Comparison of ENCODE assay signal across 14 cellular contexts in genomic region chr1:102852583-102852982, GRCh38.
DNase-seq lines count a peak whose midpoint lies in the region; ATAC-seq, FAIRE-seq and TF ChIP-seq lines count a peak whose summit lies in the region.
"Had no signal": no experiment of that assay in that cellular context is flagged by ENCODE, and none has a peak within 500 bp of the region (broad histone marks: within the 10 kb centered on the region; RNA-seq: fewer than 3 reads in every experiment).

No MANE protein-coding gene starts in this region.

- no peak overlapping the region for H2BK120ac ChIP-seq in H1 (replicated peaks; ENCODE audit: low read depth, low read length)
- no peak overlapping the region for H2BK120ac ChIP-seq in trophoblast cell (ENCODE audit: insufficient read depth, low read length, poor library complexity)

- ATAC-seq in HG02678 (IDR thresholded peaks at IDR 0.05; ENCODE audit: unreplicated experiment) (no peak), GM21381 (IDR thresholded peaks at IDR 0.05; ENCODE audit: unreplicated experiment) (no peak)
- ATAC-seq: activated T-helper 17 cell treated with anti-CD3 and anti-CD28 coated beads, Interleukin-2, amount 50 U/mL, for 72 hours; natural killer cell had no signal

- peak; percentile 18 to 34; a peak in 3 of 4 replicates for TF ChIP-seq RAD21 in H1 (IDR thresholded peaks at IDR 0.05 in 1 of 2, conservative IDR thresholded peaks at IDR 0.05 in 1 of 2; ENCODE audit: low read depth in 2 of 2, low read length in 2 of 2)

- H3K18ac ChIP-seq in H1 (ENCODE audit: extremely low read depth, low read length), result no peak overlapping the region
- H3K18ac ChIP-seq in trophoblast cell (ENCODE audit: low read length), result no peak overlapping the region

- H2BK20ac ChIP-seq in H1 (ENCODE audit: low read length), result no peak overlapping the region

- H3K4me2 ChIP-seq in H1 (ENCODE audit: insufficient read depth in 1 of 2, low read depth in 2 of 2, low read length in 2 of 2) (no peak overlapping the region), osteoblast (ENCODE audit: insufficient read depth, low read length) (no peak overlapping the region), trophoblast cell (ENCODE audit: low read length) (no peak overlapping the region)

- H2BK15ac ChIP-seq in H1 (ENCODE audit: low read length), result no peak overlapping the region

- H3K36me3 ChIP-seq in BE2C (no peaks in the 10 kb centered on the region), H1 (ENCODE audit: control insufficient read depth in 2 of 4, insufficient read depth in 4 of 4, low read length in 3 of 4) (no peaks in the 10 kb centered on the region), osteoblast (ENCODE audit: insufficient read depth, low read length) (no peaks in the 10 kb centered on the region), trophoblast cell (ENCODE audit: control insufficient read depth in 1 of 2, insufficient read depth in 2 of 2, low read length in 2 of 2) (peaks cover 5 to 7% of the 10 kb centered on the region in 2 experiments)
- H3K36me3 ChIP-seq: adrenal gland had no signal

- no peak overlapping the region for H4K12ac ChIP-seq in trophoblast cell (ENCODE audit: low read depth, low read length)

- POLR2A ChIA-PET in H1 (lab: Charles Lee; ENCODE audit: partially characterized antibody), result no interaction called here

- no peak overlapping the region for H3K56ac ChIP-seq in H1 (replicated peaks; ENCODE audit: insufficient read length, low read depth, low read length)

- CTCF ChIA-PET in H1 (lab: Charles Lee; ENCODE audit: partially characterized antibody), result interaction anchor here (0.6 to 1.1 kb wide), 2 partner anchors 36 to 286 kb away, joined by 3 to 4 read pairs; no protein-coding TSS in a partner anchor

- H4K20me1 ChIP-seq in H1 (replicated peaks in 1 of 2; ENCODE audit: control insufficient read depth in 1 of 2, insufficient read depth in 2 of 2, low read length in 2 of 2), result no peaks in the 10 kb centered on the region
- no peaks in the 10 kb centered on the region for H4K20me1 ChIP-seq in osteoblast (ENCODE audit: insufficient read depth, low read length)

- 96% methylated on average over 2 of the region's 2 CpGs; no CpG with 5 or more reads in 1 of the 2 experiments for WGBS in H1 (ENCODE audit: extremely low coverage in 1 of 2, insufficient coverage in 1 of 2, insufficient read length in 1 of 2, insufficient replicate concordance in 2 of 2, low coverage in 1 of 2, low lambda C conversion rate in 2 of 2, missing lambda C conversion rate in 1 of 2), 2 experiments
- WGBS in trophoblast cell (ENCODE audit: extremely low coverage, insufficient coverage, insufficient read length), result no CpG with 5 or more reads among the region's 2 CpGs

- H4K8ac ChIP-seq in H1 (ENCODE audit: extremely low read depth, insufficient read depth, low read length) (no peak overlapping the region), trophoblast cell (ENCODE audit: low read depth, low read length) (no peak overlapping the region)

- H3K79me2 ChIP-seq in H1 (ENCODE audit: control insufficient read depth in 1 of 2, insufficient read depth in 2 of 2, low read length in 2 of 2), result no peaks in the 10 kb centered on the region
- H3K79me2 ChIP-seq in osteoblast (ENCODE audit: insufficient read depth, low read length), result no peaks in the 10 kb centered on the region
- no peaks in the 10 kb centered on the region for H3K79me2 ChIP-seq in trophoblast cell (ENCODE audit: control insufficient read depth, insufficient read depth, low read length, poor library complexity)

- H2BK5ac ChIP-seq in H1 (ENCODE audit: low read depth, low read length) (no peak overlapping the region), trophoblast cell (ENCODE audit: low read depth, low read length, poor library complexity) (no peak overlapping the region)

- DNase-seq in BE2C, result no peak
- DNase-seq in NCI-H446 (lab: John Stamatoyannopoulos, UW), result peak; percentile 31 to 74
- DNase-seq in H1 (ENCODE audit: low read depth in 1 of 2, low spot score in 2 of 2), result no peak
- DNase-seq in osteoblast (ENCODE audit: insufficient read length, low spot score, missing footprints), result no peak
- DNase-seq in trophoblast cell, result no peak
- no peak for DNase-seq in NCI-H1105 (lab: John Stamatoyannopoulos, UW)
- DNase-seq: adrenal gland, natural killer cell, SHP77 had no signal

- no peak overlapping the region for H2BK12ac ChIP-seq in H1 (ENCODE audit: low read depth, low read length)
- H2BK12ac ChIP-seq in trophoblast cell (ENCODE audit: low read length), result no peak overlapping the region

- H3K4me3 ChIP-seq in BE2C (ENCODE audit: low read depth, low read length), result no peak overlapping the region
- H3K4me3 ChIP-seq in H1 (ENCODE audit: extremely low read depth in 1 of 4, insufficient read depth in 2 of 4, low read depth in 3 of 4, low read length in 4 of 4), result no peak overlapping the region
- no peak overlapping the region for H3K4me3 ChIP-seq in osteoblast (ENCODE audit: insufficient read depth, low read length)
- no peak overlapping the region for H3K4me3 ChIP-seq in trophoblast cell (ENCODE audit: low read depth, low read length)
- H3K4me3 ChIP-seq: adrenal gland, lung had no signal

- H2AK5ac ChIP-seq in H1 (ENCODE audit: low read depth, low read length) (no peak overlapping the region), trophoblast cell (ENCODE audit: low read length) (no peak overlapping the region)

- H3K23ac ChIP-seq in H1 (ENCODE audit: insufficient read length) (no peak overlapping the region), trophoblast cell (ENCODE audit: low read length) (no peak overlapping the region)

- H4K91ac ChIP-seq in H1 (replicated peaks; ENCODE audit: insufficient read length, low read length) (no peak overlapping the region), trophoblast cell (ENCODE audit: low read depth, low read length) (no peak overlapping the region)

- H3K4ac ChIP-seq in H1 (replicated peaks; ENCODE audit: insufficient read length, low read depth, low read length), result no peak overlapping the region
- H3K4ac ChIP-seq in trophoblast cell (ENCODE audit: low read depth, low read length), result no peak overlapping the region

- H3K27ac ChIP-seq in H1 (ENCODE audit: low read depth, low read length) (no peak overlapping the region), osteoblast (ENCODE audit: low read depth, low read length) (no peak overlapping the region), trophoblast cell (ENCODE audit: low read depth, low read length) (no peak overlapping the region)
- H3K27ac ChIP-seq: adrenal gland had no signal

- no peaks in the 10 kb centered on the region for H3K23me2 ChIP-seq in H1 (ENCODE audit: low read depth, low read length)

- no peak overlapping the region for H4K5ac ChIP-seq in H1 (ENCODE audit: insufficient read length, low read depth, low read length)

- H3K4me1 ChIP-seq in BE2C (no peaks in the 10 kb centered on the region), H1 (replicated peaks in 1 of 4; ENCODE audit: control insufficient read depth in 3 of 4, insufficient read depth in 4 of 4, low read length in 3 of 4) (no peaks in the 10 kb centered on the region), osteoblast (ENCODE audit: insufficient read depth, low read length) (peaks cover 8% of the 10 kb centered on the region), trophoblast cell (ENCODE audit: control insufficient read depth in 1 of 2, insufficient read depth in 2 of 2, low read length in 2 of 2) (no peaks in the 10 kb centered on the region)
- H3K4me1 ChIP-seq: adrenal gland had no signal

- TF ChIP-seq EP300 in H1 (IDR thresholded peaks at IDR 0.05; ENCODE audit: borderline replicate concordance in 1 of 2, low read depth in 2 of 2, low read length in 2 of 2), result no peak

- H2AFZ ChIP-seq in H1 (ENCODE audit: low read length) (no peak overlapping the region), osteoblast (ENCODE audit: low read length) (no peak overlapping the region), trophoblast cell (ENCODE audit: insufficient read depth, low read length, poor library complexity) (no peak overlapping the region)

- H3K27me3 ChIP-seq in BE2C (no peaks in the 10 kb centered on the region), H1 (replicated peaks in 1 of 4; ENCODE audit: control insufficient read depth in 3 of 4, extremely low read depth in 1 of 4, insufficient read depth in 3 of 4, low read length in 3 of 4) (no peaks in the 10 kb centered on the region), osteoblast (ENCODE audit: insufficient read depth, low read length) (no peaks in the 10 kb centered on the region), trophoblast cell (ENCODE audit: insufficient read depth, low read length) (no peaks in the 10 kb centered on the region)
- H3K27me3 ChIP-seq: adrenal gland had no signal

- no peak overlapping the region for H3K9ac ChIP-seq in H1 (replicated peaks in 1 of 4; ENCODE audit: extremely low read depth in 1 of 4, low read depth in 3 of 4, low read length in 3 of 4)
- H3K9ac ChIP-seq in trophoblast cell (ENCODE audit: low read length), result no peak overlapping the region

- TF ChIP-seq CTCF in BE2C (IDR thresholded peaks at IDR 0.05; ENCODE audit: low read depth, low read length), result peak; percentile 30
- peak in 1 of 3 experiments; percentile 13; a peak in 1 of 4 replicates for TF ChIP-seq CTCF in H1 (IDR thresholded peaks at IDR 0.05; ENCODE audit: control extremely low read depth in 1 of 3, insufficient read depth in 1 of 3, low read depth in 1 of 3, low read length in 3 of 3)
- TF ChIP-seq CTCF in osteoblast (IDR thresholded peaks at IDR 0.05; ENCODE audit: extremely low read depth, low read depth, low read length), result peak; percentile 22

- no peak for TF ChIP-seq POLR2A in H1 (IDR thresholded peaks at IDR 0.05; ENCODE audit: control extremely low read depth in 1 of 2, low read depth in 2 of 2, low read length in 2 of 2)

- no peak for FAIRE-seq in H1 (lab: Jason Lieb, UNC)
- FAIRE-seq: colon had no signal

- H3K9me3 ChIP-seq in BE2C (no peaks in the 10 kb centered on the region), H1 (ENCODE audit: insufficient read depth in 2 of 2, low read depth in 1 of 2, low read length in 1 of 2) (peaks cover 0 to 7% of the 10 kb centered on the region in 2 experiments; a peak in 2 of 4 replicates), osteoblast (ENCODE audit: low read depth, low read length) (no peaks in the 10 kb centered on the region), trophoblast cell (ENCODE audit: insufficient read depth, low read depth, low read length) (peaks cover 6% of the 10 kb centered on the region)
- H3K9me3 ChIP-seq: adrenal gland had no signal

- H3K79me1 ChIP-seq in H1 (ENCODE audit: low read depth, low read length), result no peaks in the 10 kb centered on the region
- H3K79me1 ChIP-seq in trophoblast cell (ENCODE audit: low read length), result peaks cover 3% of the 10 kb centered on the region

- H3K14ac ChIP-seq in H1 (ENCODE audit: insufficient read length) (no peak overlapping the region), trophoblast cell (ENCODE audit: low read length) (no peak overlapping the region)

TF ChIP-seq in H1, 55 proteins besides CTCF, POLR2A, EP300 and RAD21 (continues in another document):
- TF ChIP-seq JUND (IDR thresholded peaks at IDR 0.05; ENCODE audit: low read length) (no peak), KDM1A (IDR thresholded peaks at IDR 0.05; ENCODE audit: borderline replicate concordance, low read length) (no peak), SIN3A (conservative IDR thresholded peaks at IDR 0.05 in 1 of 2, IDR thresholded peaks at IDR 0.05 in 1 of 2; ENCODE audit: low read depth in 1 of 2, low read length in 2 of 2) (no peak)

Comparison
In these comparisons a context has a peak if more than half of its experiments do, and no peak if none do; other contexts are left out.
1. DNase-seq: peak in NCI-H446 (2 of 2); none in BE2C (single experiment), H1 (0 of 2), osteoblast (single experiment), trophoblast cell (0 of 2) and NCI-H1105 (single experiment).